In the genomic region with DNA sequence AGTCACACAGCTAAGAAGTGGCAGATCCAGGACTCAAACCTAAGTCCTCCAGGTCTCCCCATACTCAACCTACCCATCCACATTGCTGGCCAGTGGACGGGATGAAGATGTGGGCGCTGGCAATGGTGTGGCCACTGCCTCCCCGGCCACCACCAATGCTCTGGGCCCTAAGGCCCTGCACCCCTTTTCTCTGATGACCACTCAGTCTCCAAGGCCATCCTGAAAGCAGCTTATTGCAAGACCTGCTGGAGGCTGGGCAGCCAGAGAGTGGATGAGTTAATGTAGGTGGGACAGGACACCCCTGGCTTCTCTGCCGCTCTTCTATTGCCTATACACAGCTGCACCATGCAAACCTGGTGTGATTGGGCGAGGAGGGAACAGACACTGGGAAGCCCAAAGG, we compare ENCODE assay signal across 14 cellular contexts.
DNase-seq lines count a peak whose midpoint lies in the region; ATAC-seq and TF ChIP-seq lines count a peak whose summit lies in the region.
"Had no signal": no experiment of that assay in that cellular context is flagged by ENCODE, and none has a peak within 500 bp of the region (broad histone marks: within the 10 kb centered on the region; RNA-seq: fewer than 3 reads in every experiment).

No MANE protein-coding gene starts in this region.

- ATAC-seq in DND-41 (ENCODE audit: insufficient read depth, low read depth) (no peak), omental fat pad (ENCODE audit: low FRiP score) (peak; percentile 12)
- ATAC-seq in activated naive CD8-positive, alpha-beta T cell treated with anti-CD3 and anti-CD28 coated beads, Interleukin-2, amount 50 U/mL, for 24 hours = no peak
- ATAC-seq: HCT116 had no signal

- dilution Hi-C loops in mammary epithelial cell (cut with HindIII; ENCODE audit: low sequenced_read_pairs) = loop anchor here (5.0 kb wide), 1 partner anchor 38 kb away; no protein-coding TSS in a partner anchor

- peak overlapping the region; percentile 95 for H3K27ac Mint-ChIP-seq in activated naive CD8-positive, alpha-beta T cell treated with anti-CD3 and anti-CD28 coated beads, Interleukin-2, amount 50 U/mL, for 24 hours

- no peaks in the 10 kb centered on the region for H3K27me3 Mint-ChIP-seq in activated naive CD8-positive, alpha-beta T cell treated with anti-CD3 and anti-CD28 coated beads, Interleukin-2, amount 50 U/mL, for 24 hours
- H3K27me3 Mint-ChIP-seq: IgD-negative memory B cell had no signal

- CTCF ChIA-PET in mammary epithelial cell (lab: Charles Lee; ENCODE audit: low non-redundant PET) = no interaction called here

- no peaks in the 10 kb centered on the region for H3K27me3 ChIP-seq in DND-41 (ENCODE audit: insufficient read depth, low read length, poor library complexity)
- H3K27me3 ChIP-seq in Loucy (ENCODE audit: insufficient read depth, low read length, poor library complexity, severe bottlenecking) = no peaks in the 10 kb centered on the region
- no peaks in the 10 kb centered on the region for H3K27me3 ChIP-seq in mammary epithelial cell (ENCODE audit: insufficient read depth, low read length)

- H3K4me3 ChIP-seq in DND-41 (ENCODE audit: low read depth in 1 of 2, low read length in 2 of 2) = no peak overlapping the region
- H3K4me3 ChIP-seq in Loucy (ENCODE audit: low read length, poor library complexity, severe bottlenecking) = no peak overlapping the region
- H3K4me3 ChIP-seq in mammary epithelial cell (replicated peaks in 1 of 3; ENCODE audit: insufficient read depth in 1 of 3, low read depth in 2 of 3, low read length in 3 of 3) = no peak overlapping the region

- H3K4me2 ChIP-seq in DND-41 (ENCODE audit: insufficient read depth, low read length) (no peak overlapping the region), Loucy (ENCODE audit: low read depth, low read length, poor library complexity, severe bottlenecking) (peak overlapping the region; percentile 54), mammary epithelial cell (ENCODE audit: insufficient read depth, low read depth, low read length) (no peak overlapping the region)

- H3K9me3 ChIP-seq in DND-41 (ENCODE audit: insufficient read depth, low read length, severe bottlenecking) (no peaks in the 10 kb centered on the region), Loucy (ENCODE audit: insufficient read depth, low read depth, low read length) (no peaks in the 10 kb centered on the region), mammary epithelial cell (replicated peaks; ENCODE audit: insufficient read depth, low read length) (no peaks in the 10 kb centered on the region)

- no peaks in the 10 kb centered on the region for H3F3A ChIP-seq in Loucy (ENCODE audit: low read depth)

- H3K36me3 Mint-ChIP-seq in activated naive CD8-positive, alpha-beta T cell treated with anti-CD3 and anti-CD28 coated beads, Interleukin-2, amount 50 U/mL, for 24 hours (ENCODE audit: low read depth) = no peaks in the 10 kb centered on the region
- H3K36me3 Mint-ChIP-seq: IgD-negative memory B cell had no signal

- TF ChIP-seq CTCF in DND-41 (IDR thresholded peaks at IDR 0.05; ENCODE audit: borderline replicate concordance, extremely low read depth, low read length, poor library complexity, severe bottlenecking) (no peak), Loucy (conservative IDR thresholded peaks at IDR 0.05; ENCODE audit: low read length) (no peak), omental fat pad (IDR thresholded peaks at IDR 0.05) (no peak), mammary epithelial cell (conservative IDR thresholded peaks at IDR 0.05 in 1 of 2, IDR thresholded peaks at IDR 0.05 in 1 of 2; ENCODE audit: extremely low read depth in 1 of 2, insufficient read depth in 1 of 2, low read depth in 1 of 2, low read length in 2 of 2) (no peak)

- no peak for DNase-seq in DND-41
- no peak for DNase-seq in activated naive CD8-positive, alpha-beta T cell treated with anti-CD3 and anti-CD28 coated beads, Interleukin-2, amount 50 U/mL, for 24 hours
- DNase-seq in omental fat pad (ENCODE audit: low spot score) = no peak
- no peak for DNase-seq in COR-L47 (lab: John Stamatoyannopoulos, UW)
- no peak for DNase-seq in GDM1 (lab: John Stamatoyannopoulos, UW)
- DNase-seq in AG08395 (ENCODE audit: low spot score) = no peak
- no peak for DNase-seq in mammary epithelial cell
- DNase-seq: NCI-H1092, NCI-H82, T-helper 9 cell had no signal

- H4K20me1 ChIP-seq in DND-41 (ENCODE audit: insufficient read depth, low read length) (peaks cover 96% of the 10 kb centered on the region), Loucy (ENCODE audit: insufficient read depth, low read length, poor library complexity, severe bottlenecking) (no peaks in the 10 kb centered on the region), mammary epithelial cell (ENCODE audit: insufficient read depth, low read length) (no peaks in the 10 kb centered on the region)

- H3K27ac ChIP-seq in DND-41 (ENCODE audit: low read length) (peak overlapping the region; percentile 48), mammary epithelial cell (ENCODE audit: insufficient read depth, low read depth, low read length) (no peak overlapping the region)
- H3K27ac ChIP-seq: C4-2B had no signal

- no TSS peak for BruUV-seq in mammary epithelial cell (replicated peaks; lab: Mats Ljungman, UMichigan)

- H3K4me1 ChIP-seq in DND-41 (ENCODE audit: insufficient read depth, low read length) (peaks cover 20% of the 10 kb centered on the region), Loucy (ENCODE audit: insufficient read depth, low read length, poor library complexity, severe bottlenecking) (peaks cover 22% of the 10 kb centered on the region), mammary epithelial cell (ENCODE audit: insufficient read depth, low read length) (peaks cover 10% of the 10 kb centered on the region)

- no peaks in the 10 kb centered on the region for H3K9me2 ChIP-seq in Loucy (replicated peaks; ENCODE audit: low read depth, low read length)

- no peak overlapping the region for H3K4me3 Mint-ChIP-seq in activated naive CD8-positive, alpha-beta T cell treated with anti-CD3 and anti-CD28 coated beads, Interleukin-2, amount 50 U/mL, for 24 hours

- no peaks in the 10 kb centered on the region for H3K9me3 Mint-ChIP-seq in activated naive CD8-positive, alpha-beta T cell treated with anti-CD3 and anti-CD28 coated beads, Interleukin-2, amount 50 U/mL, for 24 hours
- H3K9me3 Mint-ChIP-seq: IgD-negative memory B cell had no signal

- 97% methylated on average over 5 of the region's 5 CpGs for WGBS in mammary epithelial cell (ENCODE audit: low coverage, missing lambda C conversion rate)

- in situ Hi-C loops in mammary epithelial cell (cut with MboI; ENCODE audit: low sequenced_read_pairs in 2 of 2) = no loop called here

- H3K9ac ChIP-seq in DND-41 (ENCODE audit: low read depth, low read length) = no peak overlapping the region
- H3K9ac ChIP-seq in Loucy (ENCODE audit: low read depth, low read length, poor library complexity, severe bottlenecking) = peak overlapping the region; percentile 44
- no peak overlapping the region for H3K9ac ChIP-seq in mammary epithelial cell (ENCODE audit: insufficient read depth, low read length)

- H2AFZ ChIP-seq in DND-41 (ENCODE audit: low read depth, low read length) = no peak overlapping the region
- no peak overlapping the region for H2AFZ ChIP-seq in Loucy (ENCODE audit: low read length)
- no peak overlapping the region for H2AFZ ChIP-seq in mammary epithelial cell (ENCODE audit: low read depth, low read length)

- H3K4me1 Mint-ChIP-seq in activated naive CD8-positive, alpha-beta T cell treated with anti-CD3 and anti-CD28 coated beads, Interleukin-2, amount 50 U/mL, for 24 hours = peaks cover 100% of the 10 kb centered on the region

- H3K36me3 ChIP-seq in DND-41 (ENCODE audit: insufficient read depth, low read length) = peaks cover 23% of the 10 kb centered on the region
- no peaks in the 10 kb centered on the region for H3K36me3 ChIP-seq in Loucy (ENCODE audit: insufficient read depth, low read length)
- no peaks in the 10 kb centered on the region for H3K36me3 ChIP-seq in mammary epithelial cell (ENCODE audit: insufficient read depth, low read length)

- H3K79me2 ChIP-seq in DND-41 (ENCODE audit: insufficient read depth, low read length) = peaks cover 99% of the 10 kb centered on the region
- H3K79me2 ChIP-seq in Loucy (ENCODE audit: insufficient read depth, low read length) = no peaks in the 10 kb centered on the region
- H3K79me2 ChIP-seq in mammary epithelial cell (ENCODE audit: insufficient read depth, low read length) = no peaks in the 10 kb centered on the region

- intact Hi-C loops in mammary epithelial cell (cut with micrococcal nuclease) = no loop called here
